Comparison of ENCODE assay signal across 8 cellular contexts in the genomic region with DNA sequence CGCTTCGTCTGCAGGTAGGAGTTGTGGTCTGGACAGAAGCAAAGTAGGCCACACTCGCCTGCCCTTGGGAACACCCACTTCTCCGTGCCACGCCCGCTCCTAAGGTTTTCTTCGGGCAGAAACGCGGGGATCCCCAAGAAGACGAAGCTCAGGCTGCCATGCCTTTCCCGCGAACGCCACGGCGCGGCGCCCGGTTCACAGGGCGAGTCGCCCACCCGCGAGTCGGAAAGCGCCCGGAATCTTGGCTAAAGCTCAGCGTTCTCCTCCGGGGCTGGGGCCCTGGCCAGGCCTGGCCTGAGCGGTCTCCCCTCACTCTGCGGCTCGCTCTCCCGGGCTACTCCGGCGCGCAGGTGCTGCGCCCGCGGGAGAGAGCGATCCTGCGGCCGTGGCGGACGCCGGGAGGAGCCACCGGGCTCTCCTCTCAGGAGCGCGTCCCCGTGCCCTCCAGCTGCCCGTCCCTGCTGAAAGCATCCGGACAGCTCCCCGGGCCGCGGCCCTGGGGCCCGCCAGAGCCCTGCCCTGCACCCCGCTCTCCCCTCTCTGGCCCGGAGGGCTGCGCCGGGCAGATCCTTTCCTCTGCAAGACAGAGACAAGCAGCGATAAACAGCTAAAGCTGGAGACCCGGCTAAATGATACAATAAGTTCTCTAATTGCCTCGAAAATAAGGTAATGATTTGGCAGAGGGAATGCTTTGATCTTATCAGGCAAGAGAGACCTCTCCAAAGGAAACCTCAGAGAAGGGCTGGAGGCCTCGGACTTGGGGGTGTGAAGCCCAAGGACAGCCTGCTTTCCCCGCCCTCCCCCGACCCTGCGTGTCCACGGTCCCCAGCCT. TPM values are rescaled to one million over a fixed set of nuclear protein-coding genes. Genes with fewer than 3 reads are reported as not detected.
DNase-seq lines count a peak whose midpoint lies in the region; ATAC-seq and TF ChIP-seq lines count a peak whose summit lies in the region.

No MANE protein-coding gene starts in this region.

- peaks cover 27% of the 10 kb centered on the region for H3K27me3 ChIP-seq in transverse colon

- peak; percentile 52 for DNase-seq in HS-27A (ENCODE audit: low read depth)
- peak; percentile 38 for DNase-seq in SK-MEL-5 (ENCODE audit: low read depth, low spot score)
- DNase-seq in glomerular visceral epithelial cell (ENCODE audit: extremely low spot score): peak; percentile 86
- peak in 50 of 56 donors; percentile 8 to 86 (median 62) for DNase-seq in nucleus accumbens (lab: John Stamatoyannopoulos, UW)
- peak; percentile 79 for DNase-seq in transverse colon

- no peak for ATAC-seq in HG03457 (IDR thresholded peaks at IDR 0.05; ENCODE audit: unreplicated experiment)

- in situ Hi-C loops in SK-MEL-5 (cut with HindIII; ENCODE audit: low pct_unique_long_range_greater_than_20kb, low sequenced_read_pairs) (no loop called here), transverse colon (cut with MboI; ENCODE audit: low pct_ligation_motif_present in 1 of 4, low pct_unique_long_range_greater_than_20kb in 1 of 4, low sequenced_read_pairs in 3 of 4) (loop anchor here in 3 of 4 donors (5.0 to 25.0 kb wide), 3 partner anchors 110 to 205 kb away; a partner anchor contains a TSS)

- H3K4me1 Mint-ChIP-seq in activated naive CD4-positive, alpha-beta T cell treated with anti-CD3 and anti-CD28 coated beads, Interleukin-2, amount 50 U/mL, for 24 hours: peaks cover 10% of the 10 kb centered on the region

- no peak overlapping the region for H3K27ac Mint-ChIP-seq in activated naive CD4-positive, alpha-beta T cell treated with anti-CD3 and anti-CD28 coated beads, Interleukin-2, amount 50 U/mL, for 24 hours

- TF ChIP-seq CTCF in transverse colon (IDR thresholded peaks at IDR 0.05): peak; percentile 61 to 83 (median 69)

- H3K4me3 ChIP-seq in GM08714 (ENCODE audit: low read length) (peak overlapping the region; percentile 31; the same call in 1 of the 2 replicates), transverse colon (peak overlapping the region; percentile 25 to 69 (median 43))

- H3K27me3 Mint-ChIP-seq in activated naive CD4-positive, alpha-beta T cell treated with anti-CD3 and anti-CD28 coated beads, Interleukin-2, amount 50 U/mL, for 24 hours: peaks cover 42% of the 10 kb centered on the region

- H3K27ac ChIP-seq in transverse colon: peak overlapping the region; percentile 26 to 56 (median 50)

- no peaks in the 10 kb centered on the region for H3K36me3 Mint-ChIP-seq in activated naive CD4-positive, alpha-beta T cell treated with anti-CD3 and anti-CD28 coated beads, Interleukin-2, amount 50 U/mL, for 24 hours

- H3K9me3 ChIP-seq in transverse colon: no peaks in the 10 kb centered on the region

- peak overlapping the region; percentile 80 for H3K4me3 Mint-ChIP-seq in activated naive CD4-positive, alpha-beta T cell treated with anti-CD3 and anti-CD28 coated beads, Interleukin-2, amount 50 U/mL, for 24 hours

- TF ChIP-seq POLR2A in transverse colon (IDR thresholded peaks at IDR 0.05): no peak

- intact Hi-C loops in transverse colon (cut with DNase I; ENCODE audit: low total_unique reads): no loop called here

- H3K4me1 ChIP-seq in transverse colon: peaks cover 4 to 14% (median 11%) of the 10 kb centered on the region in 4 donors

- H3K9me3 Mint-ChIP-seq in activated naive CD4-positive, alpha-beta T cell treated with anti-CD3 and anti-CD28 coated beads, Interleukin-2, amount 50 U/mL, for 24 hours: no peaks in the 10 kb centered on the region

- TF ChIP-seq EP300 in transverse colon (IDR thresholded peaks at IDR 0.05; ENCODE audit: low read depth): no peak

- no peaks in the 10 kb centered on the region for H3K36me3 ChIP-seq in transverse colon

- WGBS in transverse colon (ENCODE audit: low coverage in 1 of 2), 2 donors: 5% methylated on average over 46 of the region's 65 CpGs; no CpG with 5 or more reads in 1 of the 2 donors

RNA-seq across cellular contexts. Expression of a gene that starts 6.7 kb away (rescaled TPM):
- total RNA-seq in SK-MEL-5 (2014; rRNA removed; shearing (Covaris generic)): 0.13 and 0.37 TPM in 2 replicates
- 0.20 and 0.69 TPM in 2 replicates for polyA plus RNA-seq in SK-MEL-5 (2015; cell fraction: cytosol; rRNA removed)
- polyA plus RNA-seq in SK-MEL-5 (2015; cell fraction: nucleus; rRNA removed): 1.0 and 1.3 TPM in 2 replicates
- 10 to 100 TPM in 2 of 4 donors, 1 to 10 TPM in 2; 7.9 to 17.3 (median 10.0) TPM for total RNA-seq in transverse colon
